In the genomic region with DNA sequence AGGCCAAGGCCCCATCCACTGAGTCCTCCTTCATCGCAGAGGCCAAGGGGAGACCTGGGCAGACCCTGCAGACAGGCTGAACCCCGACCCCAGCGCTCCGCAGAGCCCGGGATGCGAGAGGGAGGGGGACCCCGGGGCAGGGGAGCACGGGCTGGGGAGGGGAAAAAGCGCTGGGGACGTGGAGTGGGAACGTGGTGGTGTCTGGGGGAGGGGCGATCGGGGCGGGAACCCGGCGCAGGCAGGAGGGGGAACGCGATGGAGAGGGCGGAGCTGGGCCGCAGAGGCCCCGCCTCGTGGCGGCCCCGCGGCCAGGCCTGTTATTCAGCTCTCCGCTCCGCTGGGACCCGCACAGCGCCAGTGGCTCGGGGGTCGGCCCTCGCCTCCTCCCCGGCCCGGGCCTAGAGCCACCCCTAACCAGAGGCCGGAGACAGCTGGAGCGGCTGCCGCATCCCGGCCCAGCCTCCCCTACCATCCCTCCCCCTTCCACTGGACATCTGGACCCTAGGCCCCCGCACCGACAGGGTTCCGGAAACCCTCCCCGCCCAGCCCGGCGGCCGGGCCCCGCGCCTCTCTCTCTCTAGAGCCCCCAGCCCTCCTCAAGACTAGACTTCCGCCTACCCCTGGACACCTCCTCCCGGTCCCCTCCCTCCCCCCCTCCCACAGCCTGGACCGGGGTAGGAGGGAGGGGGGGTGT, we compare ENCODE assay signal across 8 cellular contexts. TPM values are rescaled to one million over a fixed set of nuclear protein-coding genes. Genes with fewer than 3 reads are reported as not detected.
A peak's percentile ranks its signal among the peaks of the same experiment; 100 is the strongest.
DNase-seq lines count a peak whose midpoint lies in the region; ATAC-seq and TF ChIP-seq lines count a peak whose summit lies in the region.

A gene (plus strand): TSS at position 320 of the 694 bp plus-strand sequence. CDS start 460 bp downstream, outside the sequence.

- peaks cover 33% of the 10 kb centered on the region for H3K4me1 Mint-ChIP-seq in chondrocyte (ENCODE audit: low read depth)

- peak; percentile 53 for TF ChIP-seq POLR2A in GM18526 (IDR thresholded peaks at IDR 0.05; ENCODE audit: extremely low read depth, insufficient read length)

- H3K9me3 Mint-ChIP-seq in chondrocyte (ENCODE audit: low read depth) = no peaks in the 10 kb centered on the region

- H3K27ac Mint-ChIP-seq in chondrocyte (ENCODE audit: unreplicated experiment) = no peak within 1 kb of the TSS

- no peaks in the 10 kb centered on the region for H3K27me3 Mint-ChIP-seq in chondrocyte (ENCODE audit: low read depth)

- H3K4me3 Mint-ChIP-seq in chondrocyte (ENCODE audit: unreplicated experiment) = peak within 1 kb of the TSS; percentile 74

- ATAC-seq in left colon = peak; percentile 67

- DNase-seq in A172 (ENCODE audit: low spot score) = peak; percentile 33
- DNase-seq in LNCaP clone FGC (ENCODE audit: low read depth) = no peak
- peak; percentile 28 for DNase-seq in UCSD-AML1 (lab: John Stamatoyannopoulos, UW; ENCODE audit: unreplicated experiment)
- DNase-seq in chondrocyte (ENCODE audit: low spot score) = no peak
- peak; percentile 57 to 73 for DNase-seq in left colon
- DNase-seq in stimulated activated CD4-positive, alpha-beta T cell treated with anti-CD3 and anti-CD28 coated beads, Interleukin-4, amount 100 ng/mL, for 24 hours = peak; percentile 55
- no peak for DNase-seq in CD1c-positive myeloid dendritic cell (ENCODE audit: extremely low spot score)

- peak within 1 kb of the TSS; percentile 60 for H3K4me3 ChIP-seq in LNCaP clone FGC (ENCODE audit: low read depth, low read length)

- H3K36me3 Mint-ChIP-seq in chondrocyte (ENCODE audit: low read depth) = peaks cover 12% of the 10 kb centered on the region

- TF ChIP-seq CTCF in LNCaP clone FGC (IDR thresholded peaks at IDR 0.05; ENCODE audit: control insufficient read depth, extremely low read depth, insufficient read depth) (no peak), chondrocyte (IDR thresholded peaks at IDR 0.05) (no peak)

- intact Hi-C loops in left colon (cut with DNase I, micrococcal nuclease) = no loop called here

RNA-seq across cellular contexts. Expression of the gene that starts here (rescaled TPM):
- 20.6 and 23.0 TPM in 2 replicates for total RNA-seq in A172 (2014; rRNA removed; shearing (Covaris generic))
- total RNA-seq in chondrocyte (29.0 to 30.6 TPM (median 29.5 TPM) in 3 replicates), left colon (10 to 100 TPM in 1 of 2 donors, 1 to 10 TPM in 1; 3.1 to 14.9 TPM)

Comparison
In these comparisons a context has a peak if more than half of its experiments do, and no peak if none do; other contexts are left out.
1. DNase-seq: peak in A172 (single experiment), UCSD-AML1 (single experiment), left colon (2 of 2) and stimulated activated CD4-positive, alpha-beta T cell treated with anti-CD3 and anti-CD28 coated beads, Interleukin-4, amount 100 ng/mL, for 24 hours (single experiment); none in LNCaP clone FGC (single experiment), chondrocyte (single experiment) and CD1c-positive myeloid dendritic cell (single experiment).